Comparison of ENCODE assay signal across 12 cellular contexts in genomic region chr10:121188005-121188404, GRCh38.
DNase-seq lines count a peak whose midpoint lies in the region; ATAC-seq and TF ChIP-seq lines count a peak whose summit lies in the region.
"Had no signal": no experiment of that assay in that cellular context is flagged by ENCODE, and none has a peak within 500 bp of the region (broad histone marks: within the 10 kb centered on the region; RNA-seq: fewer than 3 reads in every experiment).

No MANE protein-coding gene starts in this region.

- H3K27me3 ChIP-seq in GM23338 (ENCODE audit: insufficient read depth), result no peaks in the 10 kb centered on the region
- H3K27me3 ChIP-seq in hepatocyte, result no peaks in the 10 kb centered on the region
- no peaks in the 10 kb centered on the region for H3K27me3 ChIP-seq in prostate gland (replicated peaks; ENCODE audit: insufficient read depth)

- H3K9me2 ChIP-seq in GM23338 (ENCODE audit: insufficient read depth) (no peaks in the 10 kb centered on the region), hepatocyte (replicated peaks; ENCODE audit: insufficient read depth) (no peaks in the 10 kb centered on the region)

- H4K20me1 ChIP-seq in GM23338 (replicated peaks; ENCODE audit: insufficient read depth) (no peaks in the 10 kb centered on the region), hepatocyte (ENCODE audit: insufficient read depth, poor library complexity, severe bottlenecking) (no peaks in the 10 kb centered on the region)

- H3K4me2 ChIP-seq in GM23338 (no peak overlapping the region), hepatocyte (peak overlapping the region; percentile 35)

- H3K27ac ChIP-seq in GM23338 (ENCODE audit: low read depth) (no peak overlapping the region), hepatocyte (peak overlapping the region; percentile 83), prostate gland (no peak overlapping the region)

- intact Hi-C loops in prostate gland (cut with DNase I), result loop anchor here (10.0 kb wide), 1 partner anchor 213 kb away; no protein-coding TSS in a partner anchor

- H3K4me1 ChIP-seq in GM23338 (ENCODE audit: insufficient read depth) (no peaks in the 10 kb centered on the region), hepatocyte (ENCODE audit: insufficient read depth) (peaks cover 13% of the 10 kb centered on the region), prostate gland (replicated peaks) (no peaks in the 10 kb centered on the region)

- H3K36me3 Mint-ChIP-seq in GM23338 (ENCODE audit: low read depth), result no peaks in the 10 kb centered on the region
- H3K36me3 Mint-ChIP-seq: activated naive CD8-positive, alpha-beta T cell had no signal

- H3K4me3 ChIP-seq in GM23338, result no peak overlapping the region
- no peak overlapping the region for H3K4me3 ChIP-seq in hepatocyte
- no peak overlapping the region for H3K4me3 ChIP-seq in prostate gland

- WGBS in hepatocyte (ENCODE audit: low lambda C conversion rate, missing lambda C conversion rate), result 14% methylated on average over 6 of the region's 6 CpGs
- 28% methylated on average over 6 of the region's 6 CpGs for WGBS in prostate gland

- no peaks in the 10 kb centered on the region for H3F3A ChIP-seq in GM23338 (replicated peaks; ENCODE audit: low read depth)

- peak; percentile 14 for DNase-seq in GM23338 (ENCODE audit: low spot score)
- peak; percentile 47 for DNase-seq in OCI-M1 (lab: John Stamatoyannopoulos, UW)
- peak; percentile 80 for DNase-seq in hepatocyte (ENCODE audit: low spot score)
- peak; percentile 10 for DNase-seq in prostate gland (ENCODE audit: low spot score)
- no peak for DNase-seq in GM19240 (ENCODE audit: insufficient read length, low spot score)
- no peak for DNase-seq in NCI-H748 treated with DMSO at 0.1 percent for 48 hours (lab: John Stamatoyannopoulos, UW)
- DNase-seq in foreskin melanocyte, result no peak
- DNase-seq: activated CD8-positive, alpha-beta T cell treated with anti-CD3 and anti-CD28 coated beads, Interleukin-2, amount 10 ng/mL, durations not matched to agents 7 days and 5 days; NCI-H2081 treated with DMSO at 0.1 percent for 48 hours had no signal

- peaks cover 4% of the 10 kb centered on the region; the same call in 1 of the 3 replicates for H3K4me1 Mint-ChIP-seq in GM23338

- H2AFZ ChIP-seq in GM23338 (no peak overlapping the region; the same call in 1 of the 2 replicates), hepatocyte (no peak overlapping the region)

- no peak for TF ChIP-seq POLR2A in prostate gland (IDR thresholded peaks at IDR 0.05)

- no peaks in the 10 kb centered on the region for H3K36me3 ChIP-seq in GM23338 (ENCODE audit: insufficient read depth)
- H3K36me3 ChIP-seq in hepatocyte (replicated peaks; ENCODE audit: insufficient read depth, low read depth), result no peaks in the 10 kb centered on the region
- H3K36me3 ChIP-seq in prostate gland, result no peaks in the 10 kb centered on the region

- peak in 1 of 2 experiments; percentile 40; a peak in 2 of 4 replicates for TF ChIP-seq CTCF in GM23338 (conservative IDR thresholded peaks at IDR 0.05; ENCODE audit: low read depth in 2 of 2)
- TF ChIP-seq CTCF in hepatocyte (IDR thresholded peaks at IDR 0.05; ENCODE audit: poor library complexity), result peak; percentile 38
- TF ChIP-seq CTCF in prostate gland (IDR thresholded peaks at IDR 0.05), result no peak

- H3K27ac Mint-ChIP-seq in GM23338, result no peak overlapping the region
- H3K27ac Mint-ChIP-seq: activated CD8-positive, alpha-beta T cell treated with anti-CD3 and anti-CD28 coated beads, Interleukin-2, amount 10 ng/mL, durations not matched to agents 7 days and 5 days; activated naive CD8-positive, alpha-beta T cell; T-helper 2 cell treated with Interferon-gamma antibody and Interleukin-4, amounts not matched to agents 5 μg/mL and 100 μg/mL, for 36 hours had no signal

- ATAC-seq in GM23338 (no peak), GM19324 (IDR thresholded peaks at IDR 0.05; ENCODE audit: low FRiP score, unreplicated experiment) (no peak)
- ATAC-seq: activated CD8-positive, alpha-beta T cell treated with anti-CD3 and anti-CD28 coated beads, Interleukin-2, amount 10 ng/mL, durations not matched to agents 7 days and 5 days had no signal

- H3K79me2 ChIP-seq in GM23338 (replicated peaks; ENCODE audit: insufficient read depth), result no peaks in the 10 kb centered on the region
- no peaks in the 10 kb centered on the region for H3K79me2 ChIP-seq in hepatocyte

- H3K9me3 ChIP-seq in hepatocyte (ENCODE audit: low read depth) (no peaks in the 10 kb centered on the region), prostate gland (no peaks in the 10 kb centered on the region)

- no peak overlapping the region for H3K4me3 Mint-ChIP-seq in GM23338
- H3K4me3 Mint-ChIP-seq: activated CD8-positive, alpha-beta T cell treated with anti-CD3 and anti-CD28 coated beads, Interleukin-2, amount 10 ng/mL, durations not matched to agents 7 days and 5 days; activated naive CD8-positive, alpha-beta T cell; T-helper 2 cell treated with Interferon-gamma antibody and Interleukin-4, amounts not matched to agents 5 μg/mL and 100 μg/mL, for 36 hours had no signal

- H3K9me3 Mint-ChIP-seq in GM23338, result no peaks in the 10 kb centered on the region
- H3K9me3 Mint-ChIP-seq: T-helper 2 cell treated with Interferon-gamma antibody and Interleukin-4, amounts not matched to agents 5 μg/mL and 100 μg/mL, for 36 hours had no signal

- H3K27me3 Mint-ChIP-seq in GM23338 (ENCODE audit: insufficient read depth, low read depth, poor library complexity), result no peaks in the 10 kb centered on the region

TF ChIP-seq in GM23338, 12 proteins besides CTCF, POLR2A, EP300 and RAD21 (continues in another document):
- TF ChIP-seq NANOG (IDR thresholded peaks at IDR 0.05; ENCODE audit: borderline replicate concordance), result no peak
- TF ChIP-seq ZNF114 (CRISPR knock-in tag; IDR thresholded peaks at IDR 0.05), result no peak
- no peak for TF ChIP-seq POLR2AphosphoS5 (IDR thresholded peaks at IDR 0.05; ENCODE audit: low read depth)
- TF ChIP-seq CREB1 (CRISPR knock-in tag; IDR thresholded peaks at IDR 0.05; ENCODE audit: low read depth), result no peak
- no peak for TF ChIP-seq ETS1 (IDR thresholded peaks at IDR 0.05)
- no peak for TF ChIP-seq JUNB (IDR thresholded peaks at IDR 0.05; ENCODE audit: unreplicated experiment)
- TF ChIP-seq STAT1 (IDR thresholded peaks at IDR 0.05; ENCODE audit: unreplicated experiment), result no peak
- no peak for TF ChIP-seq EZH2 (IDR thresholded peaks at IDR 0.05; ENCODE audit: low read depth, unreplicated experiment)
- TF ChIP-seq REST (IDR thresholded peaks at IDR 0.05; ENCODE audit: unreplicated experiment), result no peak
- TF ChIP-seq EZH2phosphoT487 (IDR thresholded peaks at IDR 0.05; ENCODE audit: unreplicated experiment), result no peak
- TF ChIP-seq ZNF331 (CRISPR knock-in tag; IDR thresholded peaks at IDR 0.05; ENCODE audit: low read depth), result no peak

Comparison
In these comparisons a context has a peak if more than half of its experiments do, and no peak if none do; other contexts are left out.
1. DNase-seq: peak in GM23338 (single experiment), OCI-M1 (single experiment), hepatocyte (single experiment) and prostate gland (single experiment); none in GM19240 (single experiment), NCI-H748 treated with DMSO at 0.1 percent for 48 hours (single experiment) and foreskin melanocyte (single experiment).